In genomic region chr16:66604376-66605176, GRCh38 we compare ENCODE assay signal across 1 cellular context.
TF ChIP-seq lines count a peak whose summit lies in the region.

CMTM3 (plus strand) TSS chr16:66604704; CDS start chr16:66604806, 102 bp downstream.

TF ChIP-seq in K562, 482 proteins besides CTCF, POLR2A, EP300 and RAD21 (continued from another document and continues in another):
- TF ChIP-seq GMEB1 (CRISPR knock-in tag; IDR thresholded peaks at IDR 0.05) (0 out of 2 replicates have a peak, but pooled peaks have one; percentile 28), FOSL1 (tag; conservative IDR thresholded peaks at IDR 0.05) (0 out of 2 replicates have a peak, but pooled peaks have one; percentile 12), MYC (IDR thresholded peaks at IDR 0.05; ENCODE audit: low read depth, low read length) (peak; percentile 37; the same call in 1 of the 2 replicates), MYC (CRISPR knock-in tag; IDR thresholded peaks at IDR 0.05; ENCODE audit: borderline replicate concordance, low read depth) (no peak), EP400 (IDR thresholded peaks at IDR 0.05) (peak; percentile 51; the same call in 1 of the 2 replicates), AFF1 (IDR thresholded peaks at IDR 0.05; ENCODE audit: low read depth in 1 of 2, partially characterized antibody in 2 of 2) (no peak), GABPA (tag; conservative IDR thresholded peaks at IDR 0.05; ENCODE audit: low read depth) (peak; percentile 84), CBX8 (IDR thresholded peaks at IDR 0.05; ENCODE audit: borderline replicate concordance, extremely low read depth, low read depth, low read length, poor library complexity, severe bottlenecking) (no peak), RBM22 (IDR thresholded peaks at IDR 0.05; ENCODE audit: low read depth, low read length, poor library complexity, severe bottlenecking) (peak; percentile 52), SIN3A (IDR thresholded peaks at IDR 0.05; ENCODE audit: borderline replicate concordance in 2 of 2, control insufficient read depth in 1 of 2, low read depth in 2 of 2, low read length in 2 of 2) (0 out of 4 replicates have a peak, but pooled peaks of 1 of the 2 experiments have one; percentile 16), NFE2 (IDR thresholded peaks at IDR 0.05; ENCODE audit: low read depth) (no peak), PTRF (tag; IDR thresholded peaks at IDR 0.05) (no peak), PHF8 (IDR thresholded peaks at IDR 0.05; ENCODE audit: borderline replicate concordance, low read length) (peak; percentile 55; the same call in 1 of the 2 replicates), NFIC (IDR thresholded peaks at IDR 0.05) (peak; percentile 25; the same call in 1 of the 2 replicates), CTCFL (IDR thresholded peaks at IDR 0.05; ENCODE audit: borderline replicate concordance, insufficient read depth, low read depth, low read length, poor library complexity, severe bottlenecking) (peak; percentile 75), CXXC5 (CRISPR knock-in tag; IDR thresholded peaks at IDR 0.05) (peak; percentile 74), ZNF830 (CRISPR knock-in tag; IDR thresholded peaks at IDR 0.05) (0 out of 2 replicates have a peak, but pooled peaks have one; percentile 76), SMC3 (conservative IDR thresholded peaks at IDR 0.05; ENCODE audit: insufficient read depth, low read depth, low read length) (0 out of 2 replicates have a peak, but pooled peaks have one; percentile 25), E2F6 (IDR thresholded peaks at IDR 0.05; ENCODE audit: borderline replicate concordance in 1 of 2, extremely low read depth in 1 of 2, insufficient read depth in 1 of 2, insufficient read length in 1 of 2, low read depth in 1 of 2, low read length in 1 of 2, poor library complexity in 1 of 2, severe bottlenecking in 1 of 2) (peak in 1 of 2 experiments; percentile 50), ATF3 (IDR thresholded peaks at IDR 0.05) (no peak), ATF3 (CRISPR knock-in tag; conservative IDR thresholded peaks at IDR 0.05) (no peak), ARID4B (CRISPR knock-in tag; IDR thresholded peaks at IDR 0.05) (0 out of 2 replicates have a peak, but pooled peaks have one; percentile 17), ZNF263 (CRISPR knock-in tag; IDR thresholded peaks at IDR 0.05; ENCODE audit: borderline replicate concordance) (no peak), ZBTB26 (CRISPR knock-in tag; IDR thresholded peaks at IDR 0.05) (no peak), STAG1 (CRISPR knock-in tag; IDR thresholded peaks at IDR 0.05; ENCODE audit: borderline replicate concordance) (peak; percentile 47; the same call in 1 of the 2 replicates), ESRRA (IDR thresholded peaks at IDR 0.05; ENCODE audit: borderline replicate concordance, low read depth) (0 out of 2 replicates have a peak, but pooled peaks have one; percentile 9), ETS1 (conservative IDR thresholded peaks at IDR 0.05; ENCODE audit: control insufficient read depth, low read depth, low read length) (0 out of 2 replicates have a peak, but pooled peaks have one; percentile 26), CCNT2 (IDR thresholded peaks at IDR 0.05; ENCODE audit: borderline replicate concordance, extremely low read depth, insufficient read length, low read depth, low read length) (peak; percentile 37), RCOR1 (IDR thresholded peaks at IDR 0.05; ENCODE audit: borderline replicate concordance in 1 of 2, low read depth in 2 of 2, low read length in 2 of 2) (0 out of 4 replicates have a peak, but pooled peaks of 1 of the 2 experiments have one; percentile 51)
